22 cellular contexts compared by ENCODE assay signal in the genomic region with DNA sequence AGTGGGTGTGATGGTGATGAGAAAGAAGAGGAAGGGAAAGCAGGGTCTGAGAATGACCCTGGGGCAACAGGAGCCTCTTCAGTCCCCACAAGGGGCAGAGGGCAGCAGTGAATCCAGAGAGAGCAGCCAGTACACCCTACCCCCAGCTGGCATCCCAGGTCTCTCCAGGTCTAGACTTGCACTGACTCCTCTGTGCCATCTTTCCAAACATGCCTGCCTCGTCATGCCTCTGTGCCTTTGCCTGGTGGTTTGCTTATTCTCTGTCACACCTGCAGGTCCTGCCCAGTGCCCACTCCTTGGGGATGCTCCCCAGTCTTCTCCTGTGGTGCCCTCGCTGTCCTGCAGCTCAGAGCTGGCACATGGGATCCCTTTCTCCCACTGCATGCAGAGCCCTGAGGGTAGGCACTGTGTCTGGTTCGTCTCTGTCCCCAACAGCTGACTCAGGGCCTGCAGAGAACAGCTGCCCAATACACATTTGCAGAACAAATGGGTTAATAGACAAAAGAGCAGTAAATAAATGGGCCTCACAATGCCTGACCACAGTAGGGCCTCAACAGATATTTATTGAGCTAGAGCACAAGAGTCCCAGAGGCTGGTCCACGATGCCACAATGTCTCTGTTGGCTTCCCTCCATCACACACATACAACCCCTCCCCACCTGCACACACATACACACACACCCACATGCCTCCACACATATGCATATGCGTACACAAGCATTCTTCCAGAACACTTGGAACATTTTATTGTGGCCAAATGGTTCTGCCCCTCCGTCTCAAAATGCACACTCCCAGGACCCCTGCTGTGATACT.
DNase-seq lines count a peak whose midpoint lies in the region; ATAC-seq and TF ChIP-seq lines count a peak whose summit lies in the region.
"Had no signal": no experiment of that assay in that cellular context is flagged by ENCODE, and none has a peak within 500 bp of the region (broad histone marks: within the 10 kb centered on the region; RNA-seq: fewer than 3 reads in every experiment).

No MANE protein-coding gene starts in this region.

- TF ChIP-seq POLR2A in lower leg skin (IDR thresholded peaks at IDR 0.05) = no peak

- H3K4me1 Mint-ChIP-seq in H9 = peaks cover 45 to 46% of the 10 kb centered on the region in 2 experiments
- H3K4me1 Mint-ChIP-seq in activated naive CD4-positive, alpha-beta T cell treated with anti-CD3 and anti-CD28 coated beads for 36 hours (ENCODE audit: low read depth) = no peaks in the 10 kb centered on the region

- H3K27me3 ChIP-seq in H9 (ENCODE audit: insufficient read depth, low read length) = no peaks in the 10 kb centered on the region
- H3K27me3 ChIP-seq in SJCRH30 = no peaks in the 10 kb centered on the region
- H3K27me3 ChIP-seq in trophoblast cell (ENCODE audit: insufficient read depth, low read length) = no peaks in the 10 kb centered on the region
- H3K27me3 ChIP-seq: body of pancreas, hepatocyte, suprapubic skin had no signal

- H3K56ac ChIP-seq in H9 (ENCODE audit: insufficient read length, low read depth, low read length) = no peak overlapping the region

- no peak overlapping the region for H4K5ac ChIP-seq in H9 (ENCODE audit: insufficient read length, low read depth, low read length)

- no peaks in the 10 kb centered on the region for H4K20me1 ChIP-seq in H9 (ENCODE audit: control insufficient read depth, insufficient read depth, insufficient read length)

- CTCF ChIA-PET in activated naive CD4-positive, alpha-beta T cell treated with anti-CD3 and anti-CD28 coated beads for 36 hours (lab: Charles Lee) = no interaction called here

- H3K18ac ChIP-seq in H9 (ENCODE audit: insufficient read length, low read depth, low read length) (no peak overlapping the region), trophoblast cell (ENCODE audit: low read length) (peak overlapping the region; percentile 27)

- no peaks in the 10 kb centered on the region for H3K79me1 ChIP-seq in H9 (ENCODE audit: insufficient read depth, low read depth, low read length, poor library complexity, severe bottlenecking)
- H3K79me1 ChIP-seq in trophoblast cell (ENCODE audit: low read length) = peaks cover 37% of the 10 kb centered on the region

- H4K8ac ChIP-seq in H9 (replicated peaks; ENCODE audit: insufficient read length, low read depth, low read length) = no peak overlapping the region
- H4K8ac ChIP-seq in trophoblast cell (ENCODE audit: low read depth, low read length) = no peak overlapping the region

- H2BK5ac ChIP-seq in H9 (ENCODE audit: insufficient read length, low read length) = no peak overlapping the region
- H2BK5ac ChIP-seq in trophoblast cell (ENCODE audit: low read depth, low read length, poor library complexity) = no peak overlapping the region

- no peak overlapping the region for H4K12ac ChIP-seq in trophoblast cell (ENCODE audit: low read depth, low read length)

- peaks cover 12% of the 10 kb centered on the region for H3K27me3 Mint-ChIP-seq in H9 (ENCODE audit: low read depth)
- H3K27me3 Mint-ChIP-seq in activated naive CD4-positive, alpha-beta T cell treated with anti-CD3 and anti-CD28 coated beads for 36 hours (ENCODE audit: low read depth) = peaks cover 3% of the 10 kb centered on the region

- H3K14ac ChIP-seq in H9 (ENCODE audit: insufficient read depth, low read length) (no peak overlapping the region), trophoblast cell (ENCODE audit: low read length) (peak overlapping the region; percentile 42)

- ATAC-seq in GM19397 (IDR thresholded peaks at IDR 0.05; ENCODE audit: unreplicated experiment) = no peak
- ATAC-seq: body of pancreas, left ventricle myocardium superior, psoas muscle had no signal

- H3K4me1 ChIP-seq in H9 (ENCODE audit: insufficient read depth, low read length) = peaks cover 11% of the 10 kb centered on the region
- peaks cover 41% of the 10 kb centered on the region for H3K4me1 ChIP-seq in SJCRH30
- peaks cover 27 to 34% of the 10 kb centered on the region in 2 experiments for H3K4me1 ChIP-seq in trophoblast cell (ENCODE audit: control insufficient read depth in 1 of 2, insufficient read depth in 2 of 2, low read length in 2 of 2)
- H3K4me1 ChIP-seq: body of pancreas had no signal

- H2BK120ac ChIP-seq in H9 (ENCODE audit: low read depth, low read length, poor library complexity, severe bottlenecking) (no peak overlapping the region), trophoblast cell (ENCODE audit: insufficient read depth, low read length, poor library complexity) (peak overlapping the region; percentile 22)

- no peak for DNase-seq in H9
- DNase-seq in SJCRH30 = peak; percentile 70 to 77
- DNase-seq in epithelial cell of esophagus (ENCODE audit: low read depth) = peak; percentile 88
- no peak for DNase-seq in trophoblast cell
- no peak for DNase-seq in HCEC 1CT
- DNase-seq in lower leg skin (ENCODE audit: low spot score in 2 of 2) = no peak
- DNase-seq in activated naive CD4-positive, alpha-beta T cell treated with anti-CD3 and anti-CD28 coated beads for 36 hours = no peak
- DNase-seq: activated CD8-positive, alpha-beta memory T cell treated with anti-CD3 and anti-CD28 coated beads, Interleukin-2, amount 50 U/mL, for 4 hours; body of pancreas; foreskin melanocyte; GDM1; left ventricle myocardium superior; NCI-H1092 treated with DMSO at 0.1 percent for 48 hours; NCI-H2081 treated with DMSO at 0.1 percent for 48 hours; NCI-H510A treated with DMSO at 0.1 percent for 48 hours; stimulated activated CD4-positive, alpha-beta T cell treated with anti-CD3 and anti-CD28 coated beads, Interleukin-1b, Interleukin-23, amount 100 ng/mL, for 48 hours; WERI-Rb-1 had no signal

- H3K4ac ChIP-seq in H9 (ENCODE audit: low read depth, low read length) (no peak overlapping the region), trophoblast cell (ENCODE audit: low read depth, low read length) (no peak overlapping the region)

- H2BK15ac ChIP-seq in H9 (ENCODE audit: low read depth, low read length) = no peak overlapping the region

- intact Hi-C loops in lower leg skin (cut with DNase I; ENCODE audit: low total_unique reads) = no loop called here
- intact Hi-C loops in activated naive CD4-positive, alpha-beta T cell treated with anti-CD3 and anti-CD28 coated beads for 36 hours (cut with micrococcal nuclease) = no loop called here

- H2BK12ac ChIP-seq in H9 (ENCODE audit: insufficient read length, low read depth, low read length) (no peak overlapping the region), trophoblast cell (ENCODE audit: low read length) (peak overlapping the region; percentile 76)

- H3K4me3 ChIP-seq in SJCRH30 (no peak overlapping the region), epithelial cell of esophagus (ENCODE audit: low read length) (no peak overlapping the region), trophoblast cell (ENCODE audit: low read depth, low read length) (no peak overlapping the region), lower leg skin (ENCODE audit: low read depth, poor library complexity, severe bottlenecking) (no peak overlapping the region)
- H3K4me3 ChIP-seq: body of pancreas, hepatocyte, psoas muscle, suprapubic skin had no signal

- H2AFZ ChIP-seq in H9 (ENCODE audit: low read length) = no peak overlapping the region
- H2AFZ ChIP-seq in trophoblast cell (ENCODE audit: insufficient read depth, low read length, poor library complexity) = peak overlapping the region; percentile 19
- H2AFZ ChIP-seq: hepatocyte had no signal

- H3K27ac ChIP-seq in H9 (ENCODE audit: insufficient read length, low read depth, low read length) (no peak overlapping the region), SJCRH30 (peak overlapping the region; percentile 56), trophoblast cell (ENCODE audit: low read depth, low read length) (no peak overlapping the region)
- H3K27ac ChIP-seq: body of pancreas, hepatocyte, psoas muscle, suprapubic skin, WERI-Rb-1 had no signal

- no peak overlapping the region for H2BK20ac ChIP-seq in H9 (ENCODE audit: low read depth, low read length, poor library complexity, severe bottlenecking)

- no peaks in the 10 kb centered on the region for H3K23me2 ChIP-seq in H9 (ENCODE audit: insufficient read length, low read depth, low read length, poor library complexity, severe bottlenecking)

- no peak overlapping the region for H3K9ac ChIP-seq in H9 (ENCODE audit: extremely low read depth, insufficient read length, low read length)
- H3K9ac ChIP-seq in trophoblast cell (ENCODE audit: low read length) = no peak overlapping the region

- peak overlapping the region; percentile 31 to 54 (median 46); a peak in 5 of 7 replicates for H3K27ac Mint-ChIP-seq in H9
- no peak overlapping the region for H3K27ac Mint-ChIP-seq in activated naive CD4-positive, alpha-beta T cell treated with anti-CD3 and anti-CD28 coated beads for 36 hours
- H3K27ac Mint-ChIP-seq: dendritic cell treated with granulocyte-macrophage colony-stimulating factor and Interleukin-4, amounts not matched to agents 40 ng/mL and 50 ng/mL, for 4 days had no signal

- peaks cover 0 to 3% of the 10 kb centered on the region in 2 experiments; a peak in 2 of 5 replicates for H3K9me3 Mint-ChIP-seq in H9
- H3K9me3 Mint-ChIP-seq in activated naive CD4-positive, alpha-beta T cell treated with anti-CD3 and anti-CD28 coated beads for 36 hours = no peaks in the 10 kb centered on the region
- H3K9me3 Mint-ChIP-seq: dendritic cell treated with granulocyte-macrophage colony-stimulating factor and Interleukin-4, amounts not matched to agents 40 ng/mL and 50 ng/mL, for 4 days had no signal

- H3K36me3 ChIP-seq in SJCRH30 (no peaks in the 10 kb centered on the region), trophoblast cell (ENCODE audit: control insufficient read depth in 1 of 2, insufficient read depth in 2 of 2, low read length in 2 of 2) (no peaks in the 10 kb centered on the region)
- H3K36me3 ChIP-seq: suprapubic skin, WERI-Rb-1 had no signal

- TF ChIP-seq CTCF in H9 (conservative IDR thresholded peaks at IDR 0.05) (no peak), epithelial cell of esophagus (IDR thresholded peaks at IDR 0.05; ENCODE audit: insufficient read depth, low read depth, low read length, missing control alignments) (no peak), lower leg skin (IDR thresholded peaks at IDR 0.05) (no peak)

- no CpG with 5 or more reads among the region's 6 CpGs for WGBS in H9 (ENCODE audit: extremely low coverage, insufficient read length, low lambda C conversion rate)
- no CpG with 5 or more reads among the region's 6 CpGs for WGBS in trophoblast cell (ENCODE audit: extremely low coverage, insufficient coverage, insufficient read length)
- 50 to 63% methylated on average over 5 to 6 of the region's 6 CpGs for WGBS in lower leg skin, 2 donors

- no peaks in the 10 kb centered on the region for H3K9me3 ChIP-seq in H9 (ENCODE audit: control insufficient read depth, low read depth, low read length)
- no peaks in the 10 kb centered on the region for H3K9me3 ChIP-seq in SJCRH30 (replicated peaks)
- H3K9me3 ChIP-seq in trophoblast cell (ENCODE audit: insufficient read depth, low read depth, low read length) = peaks cover 2% of the 10 kb centered on the region
- H3K9me3 ChIP-seq: body of pancreas, psoas muscle, suprapubic skin had no signal

- 0 out of 7 replicates have a peak, but pooled peaks cover 0 to 3% (median 0%) of the 10 kb centered on the region in 3 experiments for H3K36me3 Mint-ChIP-seq in H9 (ENCODE audit: insufficient read depth in 1 of 3, low read depth in 3 of 3)
- no peaks in the 10 kb centered on the region for H3K36me3 Mint-ChIP-seq in activated naive CD4-positive, alpha-beta T cell treated with anti-CD3 and anti-CD28 coated beads for 36 hours (ENCODE audit: low read depth)

- H3T11ph ChIP-seq in H9 (ENCODE audit: low read length) = no peak overlapping the region

- no peak overlapping the region for H2AK5ac ChIP-seq in H9 (ENCODE audit: insufficient read length, low read length)
- peak overlapping the region; percentile 56 for H2AK5ac ChIP-seq in trophoblast cell (ENCODE audit: low read length)

- H4K91ac ChIP-seq in H9 (ENCODE audit: insufficient read length, low read depth, low read length) (no peak overlapping the region), trophoblast cell (ENCODE audit: low read depth, low read length) (peak overlapping the region; percentile 3)

- H3K4me2 ChIP-seq in H9 (ENCODE audit: insufficient read depth, insufficient read length, low read length) = no peak overlapping the region
- H3K4me2 ChIP-seq in trophoblast cell (ENCODE audit: low read length) = no peak overlapping the region
- H3K4me2 ChIP-seq: hepatocyte had no signal

- no peak overlapping the region for H3K4me3 Mint-ChIP-seq in H9
- no peak overlapping the region for H3K4me3 Mint-ChIP-seq in activated naive CD4-positive, alpha-beta T cell treated with anti-CD3 and anti-CD28 coated beads for 36 hours
- H3K4me3 Mint-ChIP-seq: dendritic cell treated with granulocyte-macrophage colony-stimulating factor and Interleukin-4, amounts not matched to agents 40 ng/mL and 50 ng/mL, for 4 days had no signal

- no peaks in the 10 kb centered on the region for H3K79me2 ChIP-seq in H9 (ENCODE audit: insufficient read depth, low read length)
- H3K79me2 ChIP-seq in trophoblast cell (ENCODE audit: control insufficient read depth, insufficient read depth, low read length, poor library complexity) = peaks cover 2% of the 10 kb centered on the region
- H3K79me2 ChIP-seq: hepatocyte had no signal

- H3K23ac ChIP-seq in H9 (ENCODE audit: insufficient read length, low read depth, low read length) (no peak overlapping the region), trophoblast cell (ENCODE audit: low read length) (no peak overlapping the region)

Comparison
In these comparisons a context has a peak if more than half of its experiments do, and no peak if none do; other contexts are left out.
1. DNase-seq: peak in SJCRH30 (2 of 2) and epithelial cell of esophagus (single experiment); none in H9 (single experiment), trophoblast cell (0 of 2), HCEC 1CT (single experiment), lower leg skin (0 of 2) and activated naive CD4-positive, alpha-beta T cell treated with anti-CD3 and anti-CD28 coated beads for 36 hours (single experiment).